Comparison of ENCODE assay signal across 24 cellular contexts in genomic region chr11:116366451-116366850, GRCh38.
"Had no signal": no experiment of that assay in that cellular context is flagged by ENCODE, and none has a peak within 500 bp of the region (broad histone marks: within the 10 kb centered on the region; RNA-seq: fewer than 3 reads in every experiment).

No MANE protein-coding gene starts in this region.

- H3K36me3 ChIP-seq: adrenal gland, prostate gland, suprapubic skin, transverse colon had no signal

- H3K27ac ChIP-seq: adrenal gland, prostate gland, suprapubic skin, transverse colon had no signal

- H3K27ac Mint-ChIP-seq: activated naive CD4-positive, alpha-beta T cell treated with anti-CD3 and anti-CD28 coated beads, Interleukin-2, amount 50 U/mL, for 72 hours; dendritic cell treated with granulocyte-macrophage colony-stimulating factor and Interleukin-4, amounts not matched to agents 40 ng/mL and 50 ng/mL, for 4 days; stimulated activated naive CD8-positive, alpha-beta T cell treated with anti-CD3 and anti-CD28 coated beads, Interleukin-15, amount 100 ng/mL, for 72 hours had no signal

- DNase-seq: activated CD4-positive, alpha-beta T cell treated with anti-CD3 and anti-CD28 coated beads, Interleukin-2, amount 50 U/mL, for 1 hour; activated CD4-positive, CD25-positive, alpha-beta regulatory T cell treated with anti-CD3 and anti-CD28 coated beads, Interleukin-2, amount 50 U/mL, for 72 hours; activated CD8-positive, alpha-beta memory T cell treated with anti-CD3 and anti-CD28 coated beads for 24 hours; activated CD8-positive, alpha-beta memory T cell treated with anti-CD3 and anti-CD28 coated beads, Interleukin-2, amount 50 U/mL, for 48 hours; activated gamma-delta T cell treated with Interleukin-2 at 50 U/mL for 16 hours; adrenal gland; cerebellar nuclear complex; effector CD8-positive, alpha-beta T cell; hypothalamus; kidney; right cardiac atrium; stimulated activated CD4-positive, alpha-beta T cell treated with anti-CD3 and anti-CD28 coated beads, Interleukin-4, amount 100 ng/mL, for 1 hour; stimulated activated naive CD8-positive, alpha-beta T cell treated with anti-CD3 and anti-CD28 coated beads, Interleukin-15, amount 100 ng/mL, for 72 hours; T-helper 1 cell; T-helper 9 cell; transverse colon had no signal

- H3K4me3 Mint-ChIP-seq: dendritic cell treated with granulocyte-macrophage colony-stimulating factor and Interleukin-4, amounts not matched to agents 40 ng/mL and 50 ng/mL, for 4 days; neural crest cell; stimulated activated naive CD8-positive, alpha-beta T cell treated with anti-CD3 and anti-CD28 coated beads, Interleukin-15, amount 100 ng/mL, for 72 hours had no signal

- ATAC-seq: activated naive CD4-positive, alpha-beta T cell treated with anti-CD3 and anti-CD28 coated beads, Interleukin-2, amount 50 U/mL, for 72 hours; left lobe of liver; right cardiac atrium; stimulated activated naive CD8-positive, alpha-beta T cell treated with anti-CD3 and anti-CD28 coated beads, Interleukin-15, amount 100 ng/mL, for 72 hours had no signal

- H3K9me3 Mint-ChIP-seq: activated naive CD4-positive, alpha-beta T cell treated with anti-CD3 and anti-CD28 coated beads, Interleukin-2, amount 50 U/mL, for 72 hours; dendritic cell treated with granulocyte-macrophage colony-stimulating factor and Interleukin-4, amounts not matched to agents 40 ng/mL and 50 ng/mL, for 4 days; neural crest cell had no signal

- H3K4me2 ChIP-seq: smooth muscle cell had no signal

- H3K36me3 Mint-ChIP-seq: activated naive CD4-positive, alpha-beta T cell treated with anti-CD3 and anti-CD28 coated beads, Interleukin-2, amount 50 U/mL, for 72 hours had no signal

- H3K4me1 ChIP-seq: adrenal gland, prostate gland, suprapubic skin, transverse colon had no signal

- H3K4me1 Mint-ChIP-seq: stimulated activated naive CD8-positive, alpha-beta T cell treated with anti-CD3 and anti-CD28 coated beads, Interleukin-15, amount 100 ng/mL, for 72 hours had no signal

- H3K4me3 ChIP-seq: adrenal gland, lung, prostate gland, smooth muscle cell, suprapubic skin, transverse colon had no signal

- H3K9me3 ChIP-seq: adrenal gland, prostate gland, suprapubic skin, transverse colon had no signal

- H3K27me3 ChIP-seq: adrenal gland, transverse colon had no signal
